27 cellular contexts compared by ENCODE assay signal in genomic region chr6:157517601-157518359, GRCh38.
"Had no signal": no experiment of that assay in that cellular context is flagged by ENCODE, and none has a peak within 500 bp of the region (broad histone marks: within the 10 kb centered on the region; RNA-seq: fewer than 3 reads in every experiment).

No MANE protein-coding gene starts in this region.

- H3K4me1 ChIP-seq: ascending aorta, esophagus muscularis mucosa, foreskin keratinocyte, parathyroid adenoma, tibial nerve had no signal

- H3K27ac Mint-ChIP-seq: activated CD4-positive, alpha-beta memory T cell treated with anti-CD3 and anti-CD28 coated beads, Interleukin-2, amount 10 ng/mL, durations not matched to agents 7 days and 5 days; activated CD4-positive, alpha-beta T cell treated with anti-CD3 and anti-CD28 coated beads, Interleukin-2, amount 10 ng/mL, durations not matched to agents 7 days and 5 days; activated naive CD4-positive, alpha-beta T cell treated with anti-CD3 and anti-CD28 coated beads, Interleukin-2, amount 10 ng/mL, durations not matched to agents 7 days and 5 days; activated naive CD8-positive, alpha-beta T cell treated with anti-CD3 and anti-CD28 coated beads, Interleukin-2, amount 10 ng/mL, durations not matched to agents 7 days and 5 days; activated T-cell treated with anti-CD3 and anti-CD28 coated beads, Interleukin-2, amount 50 U/mL, for 24 hours; dendritic cell treated with granulocyte-macrophage colony-stimulating factor and Interleukin-4, amounts not matched to agents 40 ng/mL and 50 ng/mL, for 4 days; nephron progenitor cell; T-helper 17 cell had no signal

- H3K27me3 ChIP-seq: ascending aorta, esophagus muscularis mucosa, foreskin keratinocyte, heart left ventricle, tibial nerve had no signal

- ATAC-seq: T-helper 17 cell had no signal

- H3K27me3 Mint-ChIP-seq: activated CD4-positive, alpha-beta memory T cell treated with anti-CD3 and anti-CD28 coated beads, Interleukin-2, amount 10 ng/mL, durations not matched to agents 7 days and 5 days; activated CD4-positive, alpha-beta T cell treated with anti-CD3 and anti-CD28 coated beads, Interleukin-2, amount 10 ng/mL, durations not matched to agents 7 days and 5 days; activated naive CD8-positive, alpha-beta T cell treated with anti-CD3 and anti-CD28 coated beads, Interleukin-2, amount 10 ng/mL, durations not matched to agents 7 days and 5 days; activated T-cell treated with anti-CD3 and anti-CD28 coated beads, Interleukin-2, amount 50 U/mL, for 24 hours; brain; dendritic cell treated with granulocyte-macrophage colony-stimulating factor and Interleukin-4, amounts not matched to agents 40 ng/mL and 50 ng/mL, for 4 days; T-helper 17 cell had no signal

- H3K36me3 Mint-ChIP-seq: activated naive CD4-positive, alpha-beta T cell treated with anti-CD3 and anti-CD28 coated beads, Interleukin-2, amount 10 ng/mL, durations not matched to agents 7 days and 5 days; brain had no signal

- H3K9ac ChIP-seq: parathyroid adenoma had no signal

- H3K27ac ChIP-seq: ascending aorta, esophagus muscularis mucosa, foreskin keratinocyte, left ventricle myocardium inferior, parathyroid adenoma, psoas muscle had no signal

- H3K4me1 Mint-ChIP-seq: activated naive CD4-positive, alpha-beta T cell treated with anti-CD3 and anti-CD28 coated beads, Interleukin-2, amount 10 ng/mL, durations not matched to agents 7 days and 5 days had no signal

- DNase-seq: activated CD4-positive, alpha-beta memory T cell treated with anti-CD3 and anti-CD28 coated beads, Interleukin-2, amount 10 ng/mL, durations not matched to agents 7 days and 5 days; activated CD4-positive, alpha-beta T cell treated with anti-CD3 and anti-CD28 coated beads, Interleukin-2, amount 10 ng/mL, durations not matched to agents 7 days and 5 days; activated CD4-positive, CD25-positive, alpha-beta regulatory T cell treated with anti-CD3 and anti-CD28 coated beads, Interleukin-2, amount 50 U/mL, for 72 hours; activated CD8-positive, alpha-beta memory T cell treated with anti-CD3 and anti-CD28 coated beads, Interleukin-2, amount 50 U/mL, for 48 hours; activated gamma-delta T cell; activated naive CD4-positive, alpha-beta T cell treated with anti-CD3 and anti-CD28 coated beads, Interleukin-2, amount 10 ng/mL, durations not matched to agents 7 days and 5 days; activated naive CD8-positive, alpha-beta T cell treated with anti-CD3 and anti-CD28 coated beads, Interleukin-2, amount 10 ng/mL, durations not matched to agents 7 days and 5 days; activated T-cell treated with anti-CD3 and anti-CD28 coated beads, Interleukin-2, amount 50 U/mL, for 24 hours; hypothalamus; kidney glomerular epithelial cell; left ventricle myocardium inferior; nephron progenitor cell; psoas muscle; stimulated activated CD4-positive, alpha-beta T cell treated with anti-CD3 and anti-CD28 coated beads, Interleukin-1b, Interleukin-23, amount 100 ng/mL, for 48 hours; stimulated activated naive CD4-positive, alpha-beta T cell treated with Interleukin-2 at 50 U/mL for 16 hours; T-helper 17 cell; T1000 had no signal

- H3K9me3 ChIP-seq: ascending aorta, esophagus muscularis mucosa, heart left ventricle, left ventricle myocardium inferior, psoas muscle, tibial nerve had no signal

- H2AFZ ChIP-seq: parathyroid adenoma had no signal

- H3K9me3 Mint-ChIP-seq: activated CD4-positive, alpha-beta memory T cell treated with anti-CD3 and anti-CD28 coated beads, Interleukin-2, amount 10 ng/mL, durations not matched to agents 7 days and 5 days; activated CD4-positive, alpha-beta T cell treated with anti-CD3 and anti-CD28 coated beads, Interleukin-2, amount 10 ng/mL, durations not matched to agents 7 days and 5 days; activated naive CD4-positive, alpha-beta T cell treated with anti-CD3 and anti-CD28 coated beads, Interleukin-2, amount 10 ng/mL, durations not matched to agents 7 days and 5 days; activated naive CD8-positive, alpha-beta T cell treated with anti-CD3 and anti-CD28 coated beads, Interleukin-2, amount 10 ng/mL, durations not matched to agents 7 days and 5 days; activated T-cell treated with anti-CD3 and anti-CD28 coated beads, Interleukin-2, amount 50 U/mL, for 24 hours; brain; dendritic cell treated with granulocyte-macrophage colony-stimulating factor and Interleukin-4, amounts not matched to agents 40 ng/mL and 50 ng/mL, for 4 days; nephron progenitor cell had no signal

- H3K4me3 ChIP-seq: ascending aorta, esophagus muscularis mucosa, lung, psoas muscle, smooth muscle cell, tibial nerve had no signal

- H3K36me3 ChIP-seq: ascending aorta, esophagus muscularis mucosa, heart left ventricle, left ventricle myocardium inferior, tibial nerve had no signal

- H3K4me3 Mint-ChIP-seq: activated CD4-positive, alpha-beta memory T cell treated with anti-CD3 and anti-CD28 coated beads, Interleukin-2, amount 10 ng/mL, durations not matched to agents 7 days and 5 days; activated CD4-positive, alpha-beta T cell treated with anti-CD3 and anti-CD28 coated beads, Interleukin-2, amount 10 ng/mL, durations not matched to agents 7 days and 5 days; activated naive CD4-positive, alpha-beta T cell treated with anti-CD3 and anti-CD28 coated beads, Interleukin-2, amount 10 ng/mL, durations not matched to agents 7 days and 5 days; activated naive CD8-positive, alpha-beta T cell treated with anti-CD3 and anti-CD28 coated beads, Interleukin-2, amount 10 ng/mL, durations not matched to agents 7 days and 5 days; activated T-cell treated with anti-CD3 and anti-CD28 coated beads, Interleukin-2, amount 50 U/mL, for 24 hours; brain; dendritic cell treated with granulocyte-macrophage colony-stimulating factor and Interleukin-4, amounts not matched to agents 40 ng/mL and 50 ng/mL, for 4 days; nephron progenitor cell; T-helper 17 cell had no signal
